27 cellular contexts compared by ENCODE assay signal in genomic region chr10:27038168-27038567, GRCh38.
DNase-seq lines count a peak whose midpoint lies in the region; ATAC-seq, FAIRE-seq and TF ChIP-seq lines count a peak whose summit lies in the region.
"Had no signal": no experiment of that assay in that cellular context is flagged by ENCODE, and none has a peak within 500 bp of the region (broad histone marks: within the 10 kb centered on the region; RNA-seq: fewer than 3 reads in every experiment).

No MANE protein-coding gene starts in this region.

- H3K36me3 Mint-ChIP-seq in MCF 10A (ENCODE audit: insufficient read depth, unreplicated experiment), result peaks cover 68% of the 10 kb centered on the region

- POLR2A ChIA-PET in MCF 10A (lab: Yijun Ruan, JAX), result no interaction called here

- no peak overlapping the region for H3K4me2 ChIP-seq in keratinocyte (ENCODE audit: control insufficient read depth, extremely low read depth, insufficient read depth, low read depth, low read length)
- H3K4me2 ChIP-seq: A549, BLaER1 had no signal

- dilution Hi-C loops in keratinocyte (cut with MboI; ENCODE audit: extremely low pct_ligation_motif_present, low sequenced_read_pairs), result no loop called here

- no peak overlapping the region for H2AFZ ChIP-seq in keratinocyte (ENCODE audit: control insufficient read depth, low read length)

- H3K9me1 ChIP-seq in keratinocyte (ENCODE audit: control insufficient read depth, extremely low read depth, insufficient read depth, low read length), result no peaks in the 10 kb centered on the region

- H3K27me3 Mint-ChIP-seq in MCF 10A (ENCODE audit: insufficient read depth, unreplicated experiment), result no peaks in the 10 kb centered on the region
- H3K27me3 Mint-ChIP-seq: CD4-positive, alpha-beta memory T cell; CD4-positive, CD25-positive, alpha-beta regulatory T cell; CD8-positive, alpha-beta memory T cell had no signal

- TF ChIP-seq CTCF in MCF 10A (IDR thresholded peaks at IDR 0.05; ENCODE audit: unreplicated experiment) (no peak), breast epithelium (IDR thresholded peaks at IDR 0.05) (no peak), keratinocyte (optimal IDR thresholded peaks at IDR 0.05 in 1 of 3, IDR thresholded peaks at IDR 0.05 in 1 of 3, conservative IDR thresholded peaks at IDR 0.05 in 1 of 3; ENCODE audit: extremely low read depth in 1 of 3, insufficient read depth in 2 of 3, low read length in 3 of 3) (no peak), gastrocnemius medialis (IDR thresholded peaks at IDR 0.05 in 4 of 5, conservative IDR thresholded peaks at IDR 0.05 in 1 of 5) (no peak)

- no peak for TF ChIP-seq EP300 in Ishikawa (IDR thresholded peaks at IDR 0.05; ENCODE audit: borderline replicate concordance)

- H3K27ac ChIP-seq in breast epithelium, result no peak overlapping the region
- H3K27ac ChIP-seq in keratinocyte (ENCODE audit: control insufficient read depth, insufficient read depth, low read length), result no peak overlapping the region
- no peak overlapping the region for H3K27ac ChIP-seq in gastrocnemius medialis
- H3K27ac ChIP-seq: 22Rv1, A549, BLaER1 had no signal

- no peaks in the 10 kb centered on the region for H3K9me3 Mint-ChIP-seq in MCF 10A (ENCODE audit: unreplicated experiment)
- H3K9me3 Mint-ChIP-seq: CD14-positive monocyte; CD4-positive, alpha-beta memory T cell; CD4-positive, CD25-positive, alpha-beta regulatory T cell; CD8-positive, alpha-beta memory T cell had no signal

- peaks cover 6% of the 10 kb centered on the region for H3K4me1 Mint-ChIP-seq in MCF 10A (ENCODE audit: insufficient read depth, unreplicated experiment)
- H3K4me1 Mint-ChIP-seq: CD14-positive monocyte had no signal

- peak; percentile 59 for FAIRE-seq in keratinocyte (lab: Jason Lieb, UNC)
- FAIRE-seq: A549, GM12878, GM12892, GM18507 had no signal

- H4K20me1 ChIP-seq in keratinocyte (ENCODE audit: control insufficient read depth, extremely low read depth, insufficient read depth, low read length), result no peaks in the 10 kb centered on the region
- H4K20me1 ChIP-seq: BLaER1 had no signal

- H3K36me3 ChIP-seq in breast epithelium (no peaks in the 10 kb centered on the region), keratinocyte (ENCODE audit: control insufficient read depth in 2 of 2, extremely low read depth in 1 of 2, insufficient read depth in 2 of 2, low read length in 2 of 2) (peaks cover 0 to 7% of the 10 kb centered on the region in 2 experiments), gastrocnemius medialis (peaks cover 0 to 25% of the 10 kb centered on the region in 2 donors)
- H3K36me3 ChIP-seq: BE2C had no signal

- peak; percentile 0 for DNase-seq in MCF 10A (ENCODE audit: unreplicated experiment)
- DNase-seq in breast epithelium (ENCODE audit: low spot score in 2 of 2), result no peak
- no peak for DNase-seq in keratinocyte (ENCODE audit: low read depth, low spot score)
- DNase-seq in gastrocnemius medialis, result no peak
- DNase-seq: AML-193; BE2C; C1 segment of cervical spinal cord; CD4-positive, alpha-beta memory T cell; CD4-positive, CD25-positive, alpha-beta regulatory T cell; CD8-positive, alpha-beta memory T cell; COR-L47; DMS 273 treated with DMSO at 0.1 percent for 48 hours; DMS153; DMS53; DMS79; DND-41; EL; GDM1 had no signal

- in situ Hi-C loops in gastrocnemius medialis (cut with MboI; ENCODE audit: low sequenced_read_pairs in 4 of 4), result no loop called here

- BruUV-seq in MCF 10A (replicated peaks; lab: Mats Ljungman, UMichigan), result no TSS peak

- no peak for TF ChIP-seq POLR2A in breast epithelium (IDR thresholded peaks at IDR 0.05)
- TF ChIP-seq POLR2A in gastrocnemius medialis (IDR thresholded peaks at IDR 0.05), result no peak

- H3K27me3 ChIP-seq in breast epithelium, result no peaks in the 10 kb centered on the region
- no peaks in the 10 kb centered on the region for H3K27me3 ChIP-seq in keratinocyte (ENCODE audit: control insufficient read depth, extremely low read depth, insufficient read depth, low read length)
- no peaks in the 10 kb centered on the region for H3K27me3 ChIP-seq in gastrocnemius medialis
- H3K27me3 ChIP-seq: BE2C, BLaER1 had no signal

- CTCF ChIA-PET in MCF 10A (lab: Yijun Ruan, JAX), result no interaction called here

- H3K9ac ChIP-seq in keratinocyte (ENCODE audit: control insufficient read depth, extremely low read depth, insufficient read depth, low read length), result no peak overlapping the region
- H3K9ac ChIP-seq: BLaER1 had no signal

- ATAC-seq in gastrocnemius medialis (no peak), GM18858 (IDR thresholded peaks at IDR 0.05; ENCODE audit: unreplicated experiment) (no peak)
- ATAC-seq: A549, GM12878 had no signal

- H3K79me2 ChIP-seq in keratinocyte (ENCODE audit: control insufficient read depth, insufficient read depth, low read length), result no peaks in the 10 kb centered on the region

- H3K4me1 ChIP-seq in breast epithelium (no peaks in the 10 kb centered on the region), keratinocyte (ENCODE audit: control insufficient read depth, extremely low read depth, insufficient read depth, low read length) (no peaks in the 10 kb centered on the region), gastrocnemius medialis (no peaks in the 10 kb centered on the region)
- H3K4me1 ChIP-seq: A549, BE2C had no signal

- no peaks in the 10 kb centered on the region for H3K9me3 ChIP-seq in breast epithelium
- H3K9me3 ChIP-seq in keratinocyte (ENCODE audit: control insufficient read depth, low read depth, low read length), result no peaks in the 10 kb centered on the region
- no peaks in the 10 kb centered on the region for H3K9me3 ChIP-seq in gastrocnemius medialis
- H3K9me3 ChIP-seq: A549, BE2C, BLaER1 had no signal

- intact Hi-C loops in MCF 10A (cut with micrococcal nuclease) (no loop called here), breast epithelium (cut with DNase I; ENCODE audit: low total_unique reads) (no loop called here), gastrocnemius medialis (cut with DNase I; ENCODE audit: low total_unique reads) (no loop called here)

- TF ChIP-seq RAD21 in Ishikawa (IDR thresholded peaks at IDR 0.05; ENCODE audit: low read depth), result no peak

- H3K27ac Mint-ChIP-seq in MCF 10A (ENCODE audit: low read depth, unreplicated experiment), result no peak overlapping the region
- H3K27ac Mint-ChIP-seq: CD14-positive monocyte; CD4-positive, CD25-positive, alpha-beta regulatory T cell had no signal

- no peak overlapping the region for H3K4me3 Mint-ChIP-seq in MCF 10A (ENCODE audit: unreplicated experiment)
- H3K4me3 Mint-ChIP-seq: CD14-positive monocyte; CD4-positive, alpha-beta memory T cell; CD4-positive, CD25-positive, alpha-beta regulatory T cell; CD8-positive, alpha-beta memory T cell had no signal

- H3K4me3 ChIP-seq in breast epithelium (no peak overlapping the region), keratinocyte (ENCODE audit: control insufficient read depth in 2 of 3, extremely low read depth in 1 of 3, insufficient read depth in 2 of 3, low read depth in 1 of 3, low read length in 3 of 3) (no peak overlapping the region), gastrocnemius medialis (no peak overlapping the region)
- H3K4me3 ChIP-seq: A549, BLaER1, GM12878 had no signal

TF ChIP-seq in Ishikawa, 13 proteins besides CTCF, POLR2A, EP300 and RAD21:
- TF ChIP-seq YY1 (IDR thresholded peaks at IDR 0.05; ENCODE audit: low read depth) (no peak), NFIC (IDR thresholded peaks at IDR 0.05) (0 out of 2 replicates have a peak, but pooled peaks have one; percentile 26)
TF ChIP-seq in Ishikawa: peak in this region for 1.
